In the genomic region with DNA sequence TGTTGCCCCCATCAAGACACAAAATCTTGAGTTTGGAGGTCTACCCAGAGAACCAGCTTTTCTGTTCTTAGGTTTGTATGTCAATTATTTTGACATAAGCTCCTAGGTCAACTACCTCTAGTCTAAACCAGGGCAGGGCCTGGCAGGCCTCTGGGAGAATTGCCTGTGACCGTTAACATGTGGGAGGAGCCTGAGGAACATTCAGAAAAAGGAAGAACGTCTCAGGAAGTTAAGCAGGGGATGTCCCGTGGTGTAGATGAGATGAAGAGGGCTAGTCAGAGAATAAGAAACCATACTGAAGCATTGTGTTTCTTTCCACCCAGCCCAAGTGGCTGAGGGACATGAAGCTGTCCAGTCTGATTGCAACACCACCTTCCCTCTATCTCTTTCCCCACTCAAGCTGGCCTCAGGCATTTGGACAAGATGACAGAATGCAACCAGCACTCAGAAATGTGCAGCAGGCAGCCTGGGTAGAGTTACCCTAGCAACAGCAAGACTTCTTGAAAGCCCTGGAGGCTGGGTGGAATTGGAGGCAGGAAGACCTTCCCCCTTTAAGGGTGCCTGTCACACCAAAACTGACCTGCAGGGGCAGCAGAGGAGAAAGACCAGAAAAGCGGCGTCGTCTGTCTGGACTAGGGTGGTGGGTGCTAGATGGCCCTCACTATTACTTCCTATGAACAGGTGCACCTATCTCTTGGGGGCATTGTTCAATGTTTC, we compare ENCODE assay signal across 9 cellular contexts.
DNase-seq lines count a peak whose midpoint lies in the region; ATAC-seq and TF ChIP-seq lines count a peak whose summit lies in the region.
"Had no signal": no experiment of that assay in that cellular context is flagged by ENCODE, and none has a peak within 500 bp of the region (broad histone marks: within the 10 kb centered on the region; RNA-seq: fewer than 3 reads in every experiment).

No MANE protein-coding gene starts in this region.

- BruUV-seq in Caco-2 (replicated peaks; lab: Mats Ljungman, UMichigan), result no TSS peak

- no peak overlapping the region for H3K27ac ChIP-seq in mesenchymal stem cell (ENCODE audit: low read length, poor library complexity, severe bottlenecking)
- H3K27ac ChIP-seq: pancreas had no signal

- DNase-seq in Caco-2 (peak; percentile 50 to 51), HFFc6 (peak; percentile 33), mesenchymal stem cell (peak; percentile 72), omental fat pad (ENCODE audit: low spot score) (no peak), activated T-cell treated with anti-CD3 and anti-CD28 coated beads for 4 hours (no peak)
- DNase-seq in activated CD8-positive, alpha-beta T cell treated with anti-CD3 and anti-CD28 coated beads, Interleukin-2, amount 10 ng/mL, durations not matched to agents 7 days and 5 days, result no peak

- H3K4me3 ChIP-seq in Caco-2 (ENCODE audit: low read depth, low read length) (no peak overlapping the region), mesenchymal stem cell (ENCODE audit: insufficient read depth in 1 of 2, low read depth in 1 of 2, low read length in 2 of 2) (no peak overlapping the region)
- H3K4me3 ChIP-seq: pancreas had no signal

- H3K36me3 Mint-ChIP-seq in Caco-2 (ENCODE audit: insufficient read depth, unreplicated experiment) (no peaks in the 10 kb centered on the region), HFFc6 (ENCODE audit: low read depth) (no peaks in the 10 kb centered on the region)
- H3K36me3 Mint-ChIP-seq in activated CD8-positive, alpha-beta T cell treated with anti-CD3 and anti-CD28 coated beads, Interleukin-2, amount 10 ng/mL, durations not matched to agents 7 days and 5 days (ENCODE audit: low read depth), result no peaks in the 10 kb centered on the region
- no peaks in the 10 kb centered on the region for H3K36me3 Mint-ChIP-seq in stimulated activated memory B cell treated with anti-CD40 and anti-IgM and Interleukin-4, amounts not matched to agents 10 μg/mL and 1 μg/mL and 100 μg/mL, for 72 hours

- intact Hi-C loops in Caco-2 (cut with micrococcal nuclease; ENCODE audit: unreplicated experiment), result no loop called here

- H3K4me3 Mint-ChIP-seq in Caco-2 (ENCODE audit: unreplicated experiment) (no peak overlapping the region), HFFc6 (no peak overlapping the region)
- no peak overlapping the region for H3K4me3 Mint-ChIP-seq in activated CD8-positive, alpha-beta T cell treated with anti-CD3 and anti-CD28 coated beads, Interleukin-2, amount 10 ng/mL, durations not matched to agents 7 days and 5 days
- H3K4me3 Mint-ChIP-seq in stimulated activated memory B cell treated with anti-CD40 and anti-IgM and Interleukin-4, amounts not matched to agents 10 μg/mL and 1 μg/mL and 100 μg/mL, for 72 hours, result no peak overlapping the region

- H2BK15ac ChIP-seq in mesenchymal stem cell (ENCODE audit: low read depth, poor library complexity, severe bottlenecking), result no peak overlapping the region

- H2BK12ac ChIP-seq in mesenchymal stem cell (ENCODE audit: low read length in 2 of 2), result no peak overlapping the region

- H3K27me3 Mint-ChIP-seq in Caco-2 (ENCODE audit: insufficient read depth, unreplicated experiment) (peaks cover under 1% of the 10 kb centered on the region), HFFc6 (ENCODE audit: insufficient read depth) (peaks cover 7% of the 10 kb centered on the region)
- peaks cover 4% of the 10 kb centered on the region for H3K27me3 Mint-ChIP-seq in activated CD8-positive, alpha-beta T cell treated with anti-CD3 and anti-CD28 coated beads, Interleukin-2, amount 10 ng/mL, durations not matched to agents 7 days and 5 days (ENCODE audit: low read depth)
- peaks cover 14% of the 10 kb centered on the region for H3K27me3 Mint-ChIP-seq in stimulated activated memory B cell treated with anti-CD40 and anti-IgM and Interleukin-4, amounts not matched to agents 10 μg/mL and 1 μg/mL and 100 μg/mL, for 72 hours

- H3K36me3 ChIP-seq in Caco-2 (ENCODE audit: control insufficient read depth, insufficient read depth, low read length), result no peaks in the 10 kb centered on the region
- no peaks in the 10 kb centered on the region for H3K36me3 ChIP-seq in mesenchymal stem cell (ENCODE audit: control insufficient read depth in 1 of 2, insufficient read depth in 2 of 2, low read depth in 1 of 2, low read length in 2 of 2)
- H3K36me3 ChIP-seq: pancreas had no signal

- no peak overlapping the region for H3K9ac ChIP-seq in mesenchymal stem cell (ENCODE audit: low read length)

- no peak overlapping the region for H4K91ac ChIP-seq in mesenchymal stem cell (ENCODE audit: low read length)

- POLR2A ChIA-PET in Caco-2 (lab: Charles Lee), result no interaction called here
- POLR2A ChIA-PET in activated CD8-positive, alpha-beta T cell treated with anti-CD3 and anti-CD28 coated beads, Interleukin-2, amount 10 ng/mL, durations not matched to agents 7 days and 5 days (lab: Charles Lee), result no interaction called here

- ATAC-seq in activated CD8-positive, alpha-beta T cell treated with anti-CD3 and anti-CD28 coated beads, Interleukin-2, amount 10 ng/mL, durations not matched to agents 7 days and 5 days, result no peak
- ATAC-seq in omental fat pad (ENCODE audit: low FRiP score) (no peak), HG03139 (IDR thresholded peaks at IDR 0.05; ENCODE audit: unreplicated experiment) (no peak)
- no peak for ATAC-seq in stimulated activated memory B cell treated with anti-CD40 and anti-IgM and Interleukin-4, amounts not matched to agents 10 μg/mL and 1 μg/mL and 100 μg/mL, for 72 hours

- no peaks in the 10 kb centered on the region for H3K27me3 ChIP-seq in Caco-2 (replicated peaks; ENCODE audit: control insufficient read depth, insufficient read depth, low read length)
- peaks cover 13 to 18% of the 10 kb centered on the region in 2 experiments for H3K27me3 ChIP-seq in mesenchymal stem cell (ENCODE audit: control insufficient read depth in 1 of 2, insufficient read depth in 1 of 2, low read length in 2 of 2)
- H3K27me3 ChIP-seq: pancreas had no signal

- no peak overlapping the region for H4K8ac ChIP-seq in mesenchymal stem cell (ENCODE audit: low read length)

- no peak overlapping the region for H3K4ac ChIP-seq in mesenchymal stem cell (ENCODE audit: low read depth in 1 of 2, low read length in 2 of 2)

- WGBS in mesenchymal stem cell, result 63% methylated on average over 5 of the region's 6 CpGs

- H3K14ac ChIP-seq in mesenchymal stem cell (ENCODE audit: low read length in 2 of 2), result no peak overlapping the region

- H2BK120ac ChIP-seq in mesenchymal stem cell (ENCODE audit: low read depth, low read length), result no peak overlapping the region

- TF ChIP-seq CTCF in Caco-2 (IDR thresholded peaks at IDR 0.05; ENCODE audit: insufficient read depth in 1 of 2, low read depth in 1 of 2, low read length in 1 of 2, severe bottlenecking in 1 of 2, unreplicated experiment in 1 of 2), result peak; percentile 38 to 45
- peak; percentile 73 for TF ChIP-seq CTCF in HFFc6 (IDR thresholded peaks at IDR 0.05)
- TF ChIP-seq CTCF in omental fat pad (IDR thresholded peaks at IDR 0.05), result no peak

- no peak overlapping the region for H3K18ac ChIP-seq in mesenchymal stem cell (ENCODE audit: low read depth in 1 of 2, low read length in 2 of 2)

- no peak overlapping the region for H3K23ac ChIP-seq in mesenchymal stem cell (ENCODE audit: low read length in 2 of 2)

- H3K9me3 ChIP-seq in Caco-2, result no peaks in the 10 kb centered on the region
- no peaks in the 10 kb centered on the region for H3K9me3 ChIP-seq in mesenchymal stem cell (ENCODE audit: control insufficient read depth, low read length)
- H3K9me3 ChIP-seq: pancreas had no signal

- no peak overlapping the region for H3K4me2 ChIP-seq in mesenchymal stem cell (ENCODE audit: low read length, poor library complexity, severe bottlenecking)

- no peaks in the 10 kb centered on the region for H3K79me1 ChIP-seq in mesenchymal stem cell (replicated peaks; ENCODE audit: low read length, poor library complexity, severe bottlenecking)

- CTCF ChIA-PET in Caco-2 (lab: Charles Lee), result no interaction called here
- CTCF ChIA-PET in activated CD8-positive, alpha-beta T cell treated with anti-CD3 and anti-CD28 coated beads, Interleukin-2, amount 10 ng/mL, durations not matched to agents 7 days and 5 days (lab: Charles Lee), result interaction anchor here (0.6 to 1.9 kb wide), 2 partner anchors 10 to 57 kb away, joined by 3 to 6 read pairs; no protein-coding TSS in a partner anchor

- H3K4me1 ChIP-seq in Caco-2 (no peaks in the 10 kb centered on the region), mesenchymal stem cell (ENCODE audit: control insufficient read depth, insufficient read depth, low read depth, low read length) (no peaks in the 10 kb centered on the region)
- H3K4me1 ChIP-seq: pancreas had no signal

- H2BK5ac ChIP-seq in mesenchymal stem cell (ENCODE audit: low read depth, low read length, poor library complexity, severe bottlenecking), result no peak overlapping the region

- no peak overlapping the region for H2AFZ ChIP-seq in mesenchymal stem cell (ENCODE audit: low read depth, low read length)

- H3K4me1 Mint-ChIP-seq in Caco-2 (ENCODE audit: low read depth, unreplicated experiment) (no peaks in the 10 kb centered on the region), HFFc6 (ENCODE audit: low read depth) (peaks cover 5% of the 10 kb centered on the region; the same call in 1 of the 2 replicates)
- peaks cover 9% of the 10 kb centered on the region for H3K4me1 Mint-ChIP-seq in activated CD8-positive, alpha-beta T cell treated with anti-CD3 and anti-CD28 coated beads, Interleukin-2, amount 10 ng/mL, durations not matched to agents 7 days and 5 days (ENCODE audit: low read depth)
- no peaks in the 10 kb centered on the region for H3K4me1 Mint-ChIP-seq in stimulated activated memory B cell treated with anti-CD40 and anti-IgM and Interleukin-4, amounts not matched to agents 10 μg/mL and 1 μg/mL and 100 μg/mL, for 72 hours

- H2AK5ac ChIP-seq in mesenchymal stem cell (ENCODE audit: low read length, severe bottlenecking), result no peak overlapping the region

- no peaks in the 10 kb centered on the region for H3K9me3 Mint-ChIP-seq in Caco-2 (ENCODE audit: unreplicated experiment)
- H3K9me3 Mint-ChIP-seq in HFFc6, result no peaks in the 10 kb centered on the region
- no peaks in the 10 kb centered on the region for H3K9me3 Mint-ChIP-seq in activated CD8-positive, alpha-beta T cell treated with anti-CD3 and anti-CD28 coated beads, Interleukin-2, amount 10 ng/mL, durations not matched to agents 7 days and 5 days (ENCODE audit: insufficient read depth)
- H3K9me3 Mint-ChIP-seq in stimulated activated memory B cell treated with anti-CD40 and anti-IgM and Interleukin-4, amounts not matched to agents 10 μg/mL and 1 μg/mL and 100 μg/mL, for 72 hours, result no peaks in the 10 kb centered on the region

- H3K27ac Mint-ChIP-seq in Caco-2 (ENCODE audit: unreplicated experiment) (no peak overlapping the region), HFFc6 (no peak overlapping the region)
- H3K27ac Mint-ChIP-seq in activated CD8-positive, alpha-beta T cell treated with anti-CD3 and anti-CD28 coated beads, Interleukin-2, amount 10 ng/mL, durations not matched to agents 7 days and 5 days, result peak overlapping the region; percentile 33
- no peak overlapping the region for H3K27ac Mint-ChIP-seq in stimulated activated memory B cell treated with anti-CD40 and anti-IgM and Interleukin-4, amounts not matched to agents 10 μg/mL and 1 μg/mL and 100 μg/mL, for 72 hours

Comparison
In these comparisons a context has a peak if more than half of its experiments do, and no peak if none do; other contexts are left out.
1. DNase-seq: peak in Caco-2 (2 of 2), HFFc6 (single experiment) and mesenchymal stem cell (single experiment); none in activated CD8-positive, alpha-beta T cell treated with anti-CD3 and anti-CD28 coated beads, Interleukin-2, amount 10 ng/mL, durations not matched to agents 7 days and 5 days (single experiment), omental fat pad (single experiment) and activated T-cell treated with anti-CD3 and anti-CD28 coated beads for 4 hours (single experiment).
2. CTCF ChIP-seq: peak in Caco-2 (2 of 2) and HFFc6 (single experiment); none in omental fat pad (0 of 3).